ENCODE assay signal across 9 cellular contexts in the genomic region with DNA sequence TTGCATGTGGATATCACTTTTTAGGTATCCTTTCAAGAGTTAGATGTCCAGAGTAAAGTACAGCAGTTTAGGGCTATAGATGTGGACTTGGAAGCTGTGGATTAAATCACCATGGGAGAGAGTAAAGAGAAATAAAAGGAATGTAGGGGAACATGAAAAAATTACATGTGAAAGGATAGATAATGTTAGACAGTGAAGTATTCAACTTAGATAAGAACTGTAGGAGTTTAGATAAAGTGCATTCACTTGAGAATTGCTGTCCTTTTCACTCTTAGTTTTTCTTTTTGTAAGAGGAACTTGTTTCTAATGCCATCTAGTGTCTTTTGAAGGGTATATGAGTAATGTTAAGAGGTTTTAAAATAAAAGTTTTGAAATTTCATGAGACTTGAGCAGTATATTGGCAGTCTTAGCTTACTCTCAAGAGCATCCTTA. TPM values are rescaled to one million over a fixed set of nuclear protein-coding genes. Genes with fewer than 3 reads are reported as not detected.
A peak's percentile ranks its signal among the peaks of the same experiment; 100 is the strongest.
DNase-seq lines count a peak whose midpoint lies in the region; ATAC-seq and TF ChIP-seq lines count a peak whose summit lies in the region.
"Had no signal": no experiment of that assay in that cellular context is flagged by ENCODE, and none has a peak within 500 bp of the region (broad histone marks: within the 10 kb centered on the region; RNA-seq: fewer than 3 reads in every experiment).

No MANE protein-coding gene starts in this region.

- peaks cover 3% of the 10 kb centered on the region for H3K36me3 Mint-ChIP-seq in activated CD4-positive, alpha-beta T cell treated with anti-CD3 and anti-CD28 coated beads, Interleukin-2, amount 10 ng/mL, durations not matched to agents 24 days and 14 days (ENCODE audit: low read depth)

- CTCF ChIA-PET in OCI-LY7 (lab: Charles Lee; ENCODE audit: unreplicated experiment) = interaction anchor here (0.5 to 1.0 kb wide), 2 partner anchors 39 to 272 kb away, joined by 3 to 4 read pairs; no protein-coding TSS in a partner anchor

- peaks cover 2% of the 10 kb centered on the region for H3K9me3 Mint-ChIP-seq in activated CD4-positive, alpha-beta T cell treated with anti-CD3 and anti-CD28 coated beads, Interleukin-2, amount 10 ng/mL, durations not matched to agents 24 days and 14 days
- H3K9me3 Mint-ChIP-seq: activated B cell treated with CpG ODN at 0.5 μM for 24 hours had no signal

- peak overlapping the region; percentile 96 for H3K27ac ChIP-seq in OCI-LY7 (ENCODE audit: low read depth, low read length, poor library complexity, severe bottlenecking)

- peak overlapping the region; percentile 78 for H3K4me2 ChIP-seq in OCI-LY7 (ENCODE audit: low read length)

- DNase-seq in activated CD4-positive, alpha-beta T cell treated with anti-CD3 and anti-CD28 coated beads, Interleukin-2, amount 10 ng/mL, durations not matched to agents 24 days and 14 days = no peak
- DNase-seq in activated CD4-positive, alpha-beta T cell treated with anti-CD3 and anti-CD28 coated beads, Interleukin-2, amount 50 U/mL, for 4 hours = no peak
- DNase-seq in OCI-LY7 (ENCODE audit: low spot score) (peak; percentile 61), dedifferentiated amniotic fluid mesenchymal stem cell (ENCODE audit: extremely low spot score) (peak; percentile 56), renal cortical epithelial cell (ENCODE audit: low read depth) (peak; percentile 61)
- DNase-seq in stimulated activated CD4-positive, alpha-beta T cell treated with anti-CD3 and anti-CD28 coated beads, Interleukin-2, amount 100 ng/mL, for 24 hours = no peak
- DNase-seq: activated B cell treated with CpG ODN at 0.5 μM for 24 hours had no signal

- H3K9me2 ChIP-seq in OCI-LY7 (ENCODE audit: insufficient read depth, low read length) = no peaks in the 10 kb centered on the region

- no peaks in the 10 kb centered on the region for H3K27me3 Mint-ChIP-seq in activated CD4-positive, alpha-beta T cell treated with anti-CD3 and anti-CD28 coated beads, Interleukin-2, amount 10 ng/mL, durations not matched to agents 24 days and 14 days
- H3K27me3 Mint-ChIP-seq: activated B cell treated with CpG ODN at 0.5 μM for 24 hours had no signal

- H3K79me2 ChIP-seq in OCI-LY7 (ENCODE audit: insufficient read depth, low read depth, low read length) = peaks cover 76% of the 10 kb centered on the region

- H4K20me1 ChIP-seq in OCI-LY7 (ENCODE audit: insufficient read depth, low read length) = no peaks in the 10 kb centered on the region

- POLR2A ChIA-PET in OCI-LY7 (lab: Charles Lee) = interaction anchor here (0.6 to 1.5 kb wide), 4 partner anchors 180 to 380 kb away, joined by 3 to 7 read pairs (median 4); no protein-coding TSS in a partner anchor

- ATAC-seq in GM18868 (IDR thresholded peaks at IDR 0.05; ENCODE audit: unreplicated experiment) (no peak), GM18909 (IDR thresholded peaks at IDR 0.05; ENCODE audit: poor library complexity, unreplicated experiment) (no peak)

- TF ChIP-seq CTCF in OCI-LY7 (conservative IDR thresholded peaks at IDR 0.05; ENCODE audit: low read length) = peak; percentile 87

- H3K4me1 ChIP-seq in OCI-LY7 (ENCODE audit: insufficient read depth, low read length, poor library complexity, severe bottlenecking) = peaks cover 61% of the 10 kb centered on the region

- intact Hi-C loops in activated CD4-positive, alpha-beta T cell treated with anti-CD3 and anti-CD28 coated beads, Interleukin-2, amount 10 ng/mL, durations not matched to agents 24 days and 14 days (cut with micrococcal nuclease) = loop anchor here (2.0 kb wide), 1 partner anchor 93 kb away; the partner anchor contains the start of gene IPP
- intact Hi-C loops in OCI-LY7 (cut with micrococcal nuclease; ENCODE audit: unreplicated experiment) = loop anchor here (1.0 to 5.0 kb wide), 4 partner anchors 39 to 261 kb away; partner anchors contain the start of genes GPBP1L1 and NASP

- H3K4me3 ChIP-seq in OCI-LY7 (ENCODE audit: low read depth, low read length, poor library complexity, severe bottlenecking) = peak overlapping the region; percentile 8

- H3K4me3 Mint-ChIP-seq in activated CD4-positive, alpha-beta T cell treated with anti-CD3 and anti-CD28 coated beads, Interleukin-2, amount 10 ng/mL, durations not matched to agents 24 days and 14 days = peak overlapping the region; percentile 22
- H3K4me3 Mint-ChIP-seq: activated B cell treated with CpG ODN at 0.5 μM for 24 hours had no signal

- peaks cover 24% of the 10 kb centered on the region for H3K36me3 ChIP-seq in OCI-LY7 (ENCODE audit: insufficient read depth, low read length)

- H2AFZ ChIP-seq in OCI-LY7 (ENCODE audit: low read length) = no peak overlapping the region

- H3K4me1 Mint-ChIP-seq in activated CD4-positive, alpha-beta T cell treated with anti-CD3 and anti-CD28 coated beads, Interleukin-2, amount 10 ng/mL, durations not matched to agents 24 days and 14 days = peaks cover 12% of the 10 kb centered on the region

- no peaks in the 10 kb centered on the region for H3K9me3 ChIP-seq in OCI-LY7 (ENCODE audit: low read length)

- BruUV-seq in OCI-LY7 (replicated peaks; lab: Mats Ljungman, UMichigan) = no TSS peak

- H3K27ac Mint-ChIP-seq in activated CD4-positive, alpha-beta T cell treated with anti-CD3 and anti-CD28 coated beads, Interleukin-2, amount 10 ng/mL, durations not matched to agents 24 days and 14 days = peak overlapping the region; percentile 68
- H3K27ac Mint-ChIP-seq: activated B cell treated with CpG ODN at 0.5 μM for 24 hours had no signal

RNA-seq across cellular contexts. Expression of gene MAST2, which starts 40.1 kb away (rescaled TPM):
- total RNA-seq in activated CD4-positive, alpha-beta T cell treated with anti-CD3 and anti-CD28 coated beads, Interleukin-2, amount 10 ng/mL, durations not matched to agents 24 days and 14 days = 31.4 and 33.1 TPM in 2 replicates
- total RNA-seq in OCI-LY7 (2014; rRNA removed; shearing (Covaris generic)) = 25.5 and 32.1 TPM in 2 replicates
- total RNA-seq in OCI-LY7 (2022) = 59.6 and 67.2 TPM in 2 replicates
- 8.2 and 24.8 TPM in 2 replicates for total RNA-seq in renal cortical epithelial cell

Comparison
In these comparisons a context has a peak if more than half of its experiments do, and no peak if none do; other contexts are left out.
1. DNase-seq: peak in OCI-LY7 (single experiment), dedifferentiated amniotic fluid mesenchymal stem cell (single experiment) and renal cortical epithelial cell (single experiment); none in activated CD4-positive, alpha-beta T cell treated with anti-CD3 and anti-CD28 coated beads, Interleukin-2, amount 10 ng/mL, durations not matched to agents 24 days and 14 days (single experiment), activated CD4-positive, alpha-beta T cell treated with anti-CD3 and anti-CD28 coated beads, Interleukin-2, amount 50 U/mL, for 4 hours (0 of 2) and stimulated activated CD4-positive, alpha-beta T cell treated with anti-CD3 and anti-CD28 coated beads, Interleukin-2, amount 100 ng/mL, for 24 hours (0 of 2).